Comparison of ENCODE assay signal across 29 cellular contexts in genomic region chr17:28509784-28510183, GRCh38. TPM values are rescaled to one million over a fixed set of nuclear protein-coding genes. Genes with fewer than 3 reads are reported as not detected.
DNase-seq lines count a peak whose midpoint lies in the region; TF ChIP-seq lines count a peak whose summit lies in the region.
"Had no signal": no experiment of that assay in that cellular context is flagged by ENCODE, and none has a peak within 500 bp of the region (broad histone marks: within the 10 kb centered on the region; RNA-seq: fewer than 3 reads in every experiment).

No MANE protein-coding gene starts in this region.

- intact Hi-C loops in mammary epithelial cell (cut with micrococcal nuclease) = no loop called here

- H3K4me2 ChIP-seq in mammary epithelial cell (ENCODE audit: insufficient read depth, low read depth, low read length) = no peak overlapping the region

- dilution Hi-C loops in mammary epithelial cell (cut with HindIII; ENCODE audit: low sequenced_read_pairs) = loop anchor here (5.0 kb wide), 3 partner anchors 38 to 108 kb away; no protein-coding TSS in a partner anchor

- BruUV-seq in mammary epithelial cell (replicated peaks; lab: Mats Ljungman, UMichigan) = no TSS peak

- peak; percentile 56 for DNase-seq in SIG-M5 treated with dmso at 0.1 percent for 504 hours (lab: John Stamatoyannopoulos, UW; ENCODE audit: unreplicated experiment)
- DNase-seq in SIG-M5 (lab: John Stamatoyannopoulos, UW) = no peak
- DNase-seq in OCI-M1 (lab: John Stamatoyannopoulos, UW) = peak; percentile 51
- DNase-seq in iris pigment epithelial cell (ENCODE audit: low read depth) = peak; percentile 13
- DNase-seq in stromal cell of bone marrow (ENCODE audit: low read depth) = peak; percentile 26
- no peak for DNase-seq in NAMALWA (ENCODE audit: low spot score)
- no peak for DNase-seq in NCI-H345 treated with DMSO at 0.1 percent for 48 hours (lab: John Stamatoyannopoulos, UW; ENCODE audit: unreplicated experiment)
- DNase-seq in mammary epithelial cell = no peak
- DNase-seq: activated CD4-positive, alpha-beta memory T cell treated with anti-CD3 and anti-CD28 coated beads, Interleukin-2, amount 10 ng/mL, durations not matched to agents 7 days and 5 days; activated naive CD4-positive, alpha-beta T cell; amniotic stem cell; central memory CD4-positive, alpha-beta T cell; DMS79 treated with DMSO at 0.1 percent for 48 hours; dorsolateral prefrontal cortex; HFFc6; hypothalamus; islet precursor cell; NCI-H2171 treated with DMSO at 0.1 percent for 48 hours; NCI-H69; stimulated activated CD4-positive, alpha-beta T cell treated with anti-CD3 and anti-CD28 coated beads, Interleukin-4, amount 100 ng/mL, for 24 hours; stimulated activated naive CD8-positive, alpha-beta T cell treated with anti-CD3 and anti-CD28 coated beads, Interleukin-15, amount 100 ng/mL, for 72 hours; transverse colon had no signal

- TF ChIP-seq CTCF in mammary epithelial cell (conservative IDR thresholded peaks at IDR 0.05 in 1 of 2, IDR thresholded peaks at IDR 0.05 in 1 of 2; ENCODE audit: extremely low read depth in 1 of 2, insufficient read depth in 1 of 2, low read depth in 1 of 2, low read length in 2 of 2) = no peak

- WGBS in mammary epithelial cell (ENCODE audit: low coverage, missing lambda C conversion rate) = 93% methylated on average over 8 of the region's 8 CpGs

- H4K20me1 ChIP-seq in mammary epithelial cell (ENCODE audit: insufficient read depth, low read length) = no peaks in the 10 kb centered on the region

- H3K36me3 ChIP-seq in mammary epithelial cell (ENCODE audit: insufficient read depth, low read length) = no peaks in the 10 kb centered on the region
- H3K36me3 ChIP-seq: transverse colon had no signal

- H3K4me1 ChIP-seq in mammary epithelial cell (ENCODE audit: insufficient read depth, low read length) = peaks cover 18% of the 10 kb centered on the region

- H2AFZ ChIP-seq in mammary epithelial cell (ENCODE audit: low read depth, low read length) = no peak overlapping the region

- H3K79me2 ChIP-seq in mammary epithelial cell (ENCODE audit: insufficient read depth, low read length) = no peaks in the 10 kb centered on the region

- in situ Hi-C loops in mammary epithelial cell (cut with MboI; ENCODE audit: low sequenced_read_pairs in 2 of 2) = no loop called here

- no peaks in the 10 kb centered on the region for H3K9me3 ChIP-seq in mammary epithelial cell (replicated peaks; ENCODE audit: insufficient read depth, low read length)
- H3K9me3 ChIP-seq: transverse colon had no signal

- H3K27me3 ChIP-seq in mammary epithelial cell (ENCODE audit: insufficient read depth, low read length) = no peaks in the 10 kb centered on the region

- H3K27ac ChIP-seq in mammary epithelial cell (ENCODE audit: insufficient read depth, low read depth, low read length) = no peak overlapping the region
- H3K27ac ChIP-seq: 22Rv1, dorsolateral prefrontal cortex, epithelial cell of prostate, transverse colon had no signal

- CTCF ChIA-PET in mammary epithelial cell (lab: Charles Lee; ENCODE audit: low non-redundant PET) = no interaction called here

- H3K9ac ChIP-seq in mammary epithelial cell (ENCODE audit: insufficient read depth, low read length) = no peak overlapping the region

- no peak overlapping the region for H3K4me3 ChIP-seq in mammary epithelial cell (replicated peaks in 1 of 3; ENCODE audit: insufficient read depth in 1 of 3, low read depth in 2 of 3, low read length in 3 of 3)
- H3K4me3 ChIP-seq: dorsolateral prefrontal cortex, transverse colon had no signal

RNA-seq across cellular contexts. Expression of gene FOXN1, which starts 3.6 kb away (rescaled TPM):
- not detected for total RNA-seq in mammary epithelial cell
- polyA plus RNA-seq in mammary epithelial cell = not detected
- not detected for polyA minus RNA-seq in mammary epithelial cell
- total RNA-seq: activated CD4-positive, alpha-beta memory T cell treated with anti-CD3 and anti-CD28 coated beads, Interleukin-2, amount 10 ng/mL, durations not matched to agents 7 days and 5 days; dorsolateral prefrontal cortex; fibroblast of villous mesenchyme; HFFc6; mesenteric fat pad; natural killer cell treated with Interleukin-12 subunit alpha and Interleukin-12 subunit beta and Interleukin-15 and Interleukin-18, amount 100 ng/mL, for 72 hours; posterior vena cava; T-helper 2 cell treated with Interferon-gamma antibody and Interleukin-4, amounts not matched to agents 100 ng/mL and 5 ng/mL, for 36 hours had no signal

RNA-seq across cellular contexts. Expression of gene SLC13A2, which starts 36.3 kb away (rescaled TPM):
- total RNA-seq in mammary epithelial cell = not detected
- polyA plus RNA-seq in mammary epithelial cell = not detected
- polyA minus RNA-seq in mammary epithelial cell = not detected
- total RNA-seq: activated CD4-positive, alpha-beta memory T cell treated with anti-CD3 and anti-CD28 coated beads, Interleukin-2, amount 10 ng/mL, durations not matched to agents 7 days and 5 days; fibroblast of villous mesenchyme; natural killer cell treated with Interleukin-12 subunit alpha and Interleukin-12 subunit beta and Interleukin-15 and Interleukin-18, amount 100 ng/mL, for 72 hours; T-helper 2 cell treated with Interferon-gamma antibody and Interleukin-4, amounts not matched to agents 100 ng/mL and 5 ng/mL, for 36 hours had no signal

RNA-seq across cellular contexts. Expression of gene UNC119, which starts 42.6 kb away (rescaled TPM):
- total RNA-seq in mammary epithelial cell = 10 to 100 TPM; 26.3 to 27.5 TPM
- polyA plus RNA-seq in mammary epithelial cell = 40.9 TPM
- 33.3 TPM for polyA minus RNA-seq in mammary epithelial cell

Comparison
In these comparisons a context has a peak if more than half of its experiments do, and no peak if none do; other contexts are left out.
1. DNase-seq: peak in SIG-M5 treated with dmso at 0.1 percent for 504 hours (single experiment), OCI-M1 (single experiment), iris pigment epithelial cell (single experiment) and stromal cell of bone marrow (single experiment); none in SIG-M5 (single experiment), NAMALWA (single experiment), NCI-H345 treated with DMSO at 0.1 percent for 48 hours (single experiment) and mammary epithelial cell (single experiment).